Comparison of ENCODE assay signal across 10 cellular contexts in genomic region chr19:6531956-6532243, GRCh38. TPM values are rescaled to one million over a fixed set of nuclear protein-coding genes. Genes with fewer than 3 reads are reported as not detected.
DNase-seq lines count a peak whose midpoint lies in the region; ATAC-seq and TF ChIP-seq lines count a peak whose summit lies in the region.
"Had no signal": no experiment of that assay in that cellular context is flagged by ENCODE, and none has a peak within 500 bp of the region (broad histone marks: within the 10 kb centered on the region; RNA-seq: fewer than 3 reads in every experiment).

No MANE protein-coding gene starts in this region.

- no peaks in the 10 kb centered on the region for H3K36me3 ChIP-seq in effector memory CD4-positive, alpha-beta T cell (ENCODE audit: control insufficient read depth, insufficient read depth, low read length)

- peaks cover 19% of the 10 kb centered on the region for H3K27me3 ChIP-seq in effector memory CD4-positive, alpha-beta T cell (replicated peaks; ENCODE audit: control insufficient read depth, insufficient read depth, low read length, poor library complexity, severe bottlenecking)

- peak overlapping the region; percentile 98 for H3K4me3 ChIP-seq in GM12865 (ENCODE audit: low read depth, low read length)
- peak overlapping the region; percentile 7 for H3K4me3 ChIP-seq in NB4 (ENCODE audit: low read depth, low read length)
- peak overlapping the region; percentile 25 for H3K4me3 ChIP-seq in effector memory CD4-positive, alpha-beta T cell (ENCODE audit: insufficient read depth, low read depth, low read length, poor library complexity, severe bottlenecking)

- no peak for DNase-seq in GM12865 (ENCODE audit: low read depth)
- DNase-seq in NB4 (ENCODE audit: low read depth), result no peak
- no peak for DNase-seq in effector memory CD4-positive, alpha-beta T cell
- no peak for DNase-seq in osteocyte (ENCODE audit: extremely low spot score, unreplicated experiment)
- DNase-seq in Kasumi-1 (lab: John Stamatoyannopoulos, UW), result no peak

- peaks cover 12% of the 10 kb centered on the region for H3K27me3 Mint-ChIP-seq in osteocyte (ENCODE audit: unreplicated experiment)

- H3K27ac Mint-ChIP-seq in osteocyte (ENCODE audit: unreplicated experiment), result peak overlapping the region; percentile 7

- H3K36me3 Mint-ChIP-seq in osteocyte (ENCODE audit: unreplicated experiment), result no peaks in the 10 kb centered on the region

- H3K9me3 ChIP-seq in effector memory CD4-positive, alpha-beta T cell (ENCODE audit: control insufficient read depth, low read length), result no peaks in the 10 kb centered on the region

- ATAC-seq in GM21360 (IDR thresholded peaks at IDR 0.05; ENCODE audit: unreplicated experiment) (no peak), GM19455 (IDR thresholded peaks at IDR 0.05; ENCODE audit: unreplicated experiment) (no peak), HG03442 (IDR thresholded peaks at IDR 0.05; ENCODE audit: unreplicated experiment) (no peak)

- H3K9me3 Mint-ChIP-seq in osteocyte (ENCODE audit: unreplicated experiment), result peaks cover under 1% of the 10 kb centered on the region

- peaks cover 28% of the 10 kb centered on the region for H3K4me1 ChIP-seq in effector memory CD4-positive, alpha-beta T cell (ENCODE audit: control insufficient read depth, insufficient read depth, low read length, poor library complexity, severe bottlenecking)

- no peak for TF ChIP-seq POLR2A in NB4 (IDR thresholded peaks at IDR 0.05; ENCODE audit: extremely low read depth, insufficient read length)

- no peak overlapping the region for H3K27ac ChIP-seq in effector memory CD4-positive, alpha-beta T cell (ENCODE audit: insufficient read depth, low read length, poor library complexity, severe bottlenecking)

- no peak for TF ChIP-seq CTCF in GM12865 (IDR thresholded peaks at IDR 0.05; ENCODE audit: insufficient read depth, low read depth, low read length, missing control alignments)
- TF ChIP-seq CTCF in NB4 (IDR thresholded peaks at IDR 0.05; ENCODE audit: low read depth, low read length), result no peak
- TF ChIP-seq CTCF in osteocyte (IDR thresholded peaks at IDR 0.05), result no peak

- peaks cover 24% of the 10 kb centered on the region for H3K4me1 Mint-ChIP-seq in osteocyte (ENCODE audit: unreplicated experiment)

- peak overlapping the region; percentile 90 for H3K4me3 Mint-ChIP-seq in osteocyte (ENCODE audit: unreplicated experiment)

RNA-seq across cellular contexts. Expression of gene TNFSF9, which starts 1.1 kb away (rescaled TPM):
- 1.4 and 1.5 TPM in 2 replicates for total RNA-seq in osteocyte

RNA-seq across cellular contexts. Expression of gene TUBB4A, which starts 29.8 kb away (rescaled TPM):
- total RNA-seq in osteocyte, result not detected in 2 replicates
- total RNA-seq: lung microvascular endothelial cell had no signal

RNA-seq across cellular contexts. Expression of gene DENND1C, which starts 50.3 kb away (rescaled TPM):
- not detected in 2 replicates for total RNA-seq in osteocyte
- total RNA-seq: lung microvascular endothelial cell had no signal

RNA-seq across cellular contexts. Expression of gene CD70, which starts 59.0 kb away (rescaled TPM):
- total RNA-seq in osteocyte, result 0.42 and 0.54 TPM in 2 replicates
- total RNA-seq: cerebellum, lung microvascular endothelial cell had no signal

Comparison
In these comparisons a context has a peak if more than half of its experiments do, and no peak if none do; other contexts are left out.
1. H3K4me3 ChIP-seq: peak in every context shown above with its lines; median percentile 98 in GM12865; 25 in effector memory CD4-positive, alpha-beta T cell; 7 in NB4.